ENCODE assay signal across 28 cellular contexts in genomic region chr7:88083883-88084282, GRCh38.
"Had no signal": no experiment of that assay in that cellular context is flagged by ENCODE, and none has a peak within 500 bp of the region (broad histone marks: within the 10 kb centered on the region; RNA-seq: fewer than 3 reads in every experiment).

No MANE protein-coding gene starts in this region.

- DNase-seq: colonic mucosa; cortex of kidney; dermis blood vessel endothelial cell; dorsolateral prefrontal cortex; effector CD4-positive, alpha-beta T cell; effector CD8-positive, alpha-beta T cell; effector memory CD4-positive, alpha-beta T cell; effector memory CD8-positive, alpha-beta T cell; endodermal cell; erythroblast; esophagus squamous epithelium; foreskin fibroblast; foreskin keratinocyte; foreskin melanocyte; gastrocnemius medialis; glutamatergic neuron; head of caudate nucleus; heart left ventricle; heart right ventricle had no signal

- H3K36me3 ChIP-seq: colonic mucosa, esophagus muscularis mucosa, esophagus squamous epithelium, gastrocnemius medialis, gastroesophageal sphincter, heart left ventricle, heart right ventricle had no signal

- H3K4me1 ChIP-seq: colonic mucosa, esophagus muscularis mucosa, esophagus squamous epithelium, foreskin keratinocyte, gastrocnemius medialis, gastroesophageal sphincter had no signal

- H3K4me3 ChIP-seq: colonic mucosa, coronary artery, dorsolateral prefrontal cortex, esophagus muscularis mucosa, esophagus squamous epithelium, gastrocnemius medialis, gastroesophageal sphincter, heart left ventricle, heart right ventricle had no signal

- H3K9me3 ChIP-seq: colonic mucosa, esophagus muscularis mucosa, esophagus squamous epithelium, gastrocnemius medialis, gastroesophageal sphincter had no signal

- H3K27me3 ChIP-seq: colonic mucosa, dorsolateral prefrontal cortex, esophagus muscularis mucosa, esophagus squamous epithelium, foreskin keratinocyte, gastrocnemius medialis, gastroesophageal sphincter, heart left ventricle, heart right ventricle had no signal

- ATAC-seq: effector memory CD8-positive, alpha-beta T cell; esophagus mucosa; foreskin keratinocyte; gastrocnemius medialis; gastroesophageal sphincter; heart left ventricle; heart right ventricle had no signal

- H3K27ac ChIP-seq: colonic mucosa, coronary artery, dorsolateral prefrontal cortex, epithelial cell of prostate, esophagus muscularis mucosa, esophagus squamous epithelium, foreskin keratinocyte, gastrocnemius medialis, gastroesophageal sphincter, heart left ventricle, heart right ventricle had no signal

- FAIRE-seq: colon, endometrium, endothelial cell of umbilical vein, frontal cortex had no signal
